42 cellular contexts compared by ENCODE assay signal in the genomic region with DNA sequence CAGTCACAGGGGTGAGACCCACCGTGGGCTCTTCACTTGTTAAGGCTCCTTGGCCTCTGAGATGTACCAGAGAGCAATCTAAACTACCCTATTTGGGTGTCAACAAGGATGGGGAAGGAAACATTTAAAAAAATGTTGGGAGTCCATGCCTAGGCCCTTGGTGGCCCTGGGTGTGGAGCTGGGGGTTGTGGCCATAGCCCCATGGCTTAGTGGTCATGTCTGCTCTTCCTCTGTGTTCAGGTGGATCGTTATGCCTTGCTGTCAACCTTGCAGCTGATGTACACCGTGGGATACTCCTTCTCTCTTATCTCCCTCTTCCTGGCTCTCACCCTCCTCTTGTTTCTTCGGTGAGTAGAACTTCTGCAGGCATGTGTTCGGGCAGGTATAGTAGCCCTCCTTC. TPM values are rescaled to one million over a fixed set of nuclear protein-coding genes. Genes with fewer than 3 reads are reported as not detected.
"Had no signal": no experiment of that assay in that cellular context is flagged by ENCODE, and none has a peak within 500 bp of the region (broad histone marks: within the 10 kb centered on the region; RNA-seq: fewer than 3 reads in every experiment).

No MANE protein-coding gene starts in this region.

- H3K27me3 Mint-ChIP-seq: activated naive CD4-positive, alpha-beta T cell treated with anti-CD3 and anti-CD28 coated beads, Interleukin-2, amount 10 ng/mL, durations not matched to agents 7 days and 5 days; brain had no signal

- H3K4me1 ChIP-seq: adrenal gland, ascending aorta, body of pancreas, breast epithelium had no signal

- H3K36me3 ChIP-seq: adrenal gland, ascending aorta, brain microvascular endothelial cell, breast epithelium, cardiac muscle cell had no signal

- H3K4me3 ChIP-seq: adrenal gland, ascending aorta, body of pancreas, breast epithelium, cardiac muscle cell had no signal

- H3K4me3 Mint-ChIP-seq: activated naive CD4-positive, alpha-beta T cell treated with anti-CD3 and anti-CD28 coated beads for 36 hours; activated naive CD4-positive, alpha-beta T cell treated with anti-CD3 and anti-CD28 coated beads, Interleukin-2, amount 10 ng/mL, durations not matched to agents 7 days and 5 days; activated naive CD4-positive, alpha-beta T cell treated with anti-CD3 and anti-CD28 coated beads, Interleukin-2, amount 50 U/mL, for 24 hours; activated naive CD8-positive, alpha-beta T cell; activated naive CD8-positive, alpha-beta T cell treated with anti-CD3 and anti-CD28 coated beads for 36 hours; activated naive CD8-positive, alpha-beta T cell treated with anti-CD3 and anti-CD28 coated beads, Interleukin-2, amount 10 ng/mL, durations not matched to agents 7 days and 5 days; activated naive CD8-positive, alpha-beta T cell treated with anti-CD3 and anti-CD28 coated beads, Interleukin-2, amount 50 U/mL, for 24 hours; activated T-cell treated with anti-CD3 and anti-CD28 coated beads, Interleukin-2, amount 50 U/mL, for 24 hours; activated T-cell treated with anti-CD3 and anti-CD28 coated beads, Interleukin-2, amount 50 U/mL, for 4 hours; activated T-cell treated with anti-CD3 and anti-CD28 coated beads, Interleukin-2, amount 50 U/mL, for 72 hours; activated T-helper 1 cell treated with anti-CD3 and anti-CD28 coated beads, Interleukin-12 subunit alpha, Interleukin-12 subunit beta, Interleukin-2, Interleukin-4 antibody, amounts not matched to agents 30 ng/mL and 10 ng/mL and 1 ng/mL, durations not matched to agents 14 hours and 24 hours and 36 hours; activated T-helper 17 cell treated with anti-CD3 and anti-CD28 coated beads, Interleukin-2, amount 50 U/mL, for 72 hours; brain; central memory CD8-positive, alpha-beta T cell had no signal

- H3K4me1 Mint-ChIP-seq: activated naive CD4-positive, alpha-beta T cell treated with anti-CD3 and anti-CD28 coated beads, Interleukin-2, amount 10 ng/mL, durations not matched to agents 7 days and 5 days; activated naive CD4-positive, alpha-beta T cell treated with anti-CD3 and anti-CD28 coated beads, Interleukin-2, amount 50 U/mL, for 24 hours; activated naive CD8-positive, alpha-beta T cell treated with anti-CD3 and anti-CD28 coated beads for 36 hours; activated naive CD8-positive, alpha-beta T cell treated with anti-CD3 and anti-CD28 coated beads, Interleukin-2, amount 10 ng/mL, durations not matched to agents 7 days and 5 days; activated naive CD8-positive, alpha-beta T cell treated with anti-CD3 and anti-CD28 coated beads, Interleukin-2, amount 50 U/mL, for 24 hours; activated T-helper 17 cell treated with anti-CD3 and anti-CD28 coated beads, Interleukin-2, amount 50 U/mL, for 72 hours; brain; central memory CD8-positive, alpha-beta T cell had no signal

- H3K27me3 ChIP-seq: adrenal gland, ascending aorta, body of pancreas, brain microvascular endothelial cell, breast epithelium, cardiac muscle cell had no signal

- H3K9me3 Mint-ChIP-seq: activated naive CD8-positive, alpha-beta T cell treated with anti-CD3 and anti-CD28 coated beads, Interleukin-2, amount 10 ng/mL, durations not matched to agents 7 days and 5 days; activated T-helper 17 cell treated with anti-CD3 and anti-CD28 coated beads, Interleukin-2, amount 50 U/mL, for 72 hours; central memory CD8-positive, alpha-beta T cell had no signal

- H3K27ac ChIP-seq: adrenal gland, ascending aorta, body of pancreas, brain microvascular endothelial cell, breast epithelium, cardiac muscle cell had no signal

- DNase-seq: activated effector memory CD4-positive, alpha-beta T cell treated with anti-CD3 and anti-CD28 coated beads, Interleukin-2, amount 50 U/mL, for 16 hours; activated gamma-delta T cell; activated gamma-delta T cell treated with Interleukin-2 at 50 U/mL for 16 hours; activated naive CD4-positive, alpha-beta T cell; activated naive CD4-positive, alpha-beta T cell treated with anti-CD3 and anti-CD28 coated beads for 36 hours; activated naive CD4-positive, alpha-beta T cell treated with anti-CD3 and anti-CD28 coated beads, Interleukin-2, amount 10 ng/mL, durations not matched to agents 7 days and 5 days; activated naive CD4-positive, alpha-beta T cell treated with anti-CD3 and anti-CD28 coated beads, Interleukin-2, amount 50 U/mL, for 16 hours; activated naive CD4-positive, alpha-beta T cell treated with Interleukin-2 at 50 U/mL for 16 hours; activated naive CD8-positive, alpha-beta T cell treated with anti-CD3 and anti-CD28 coated beads for 36 hours; activated naive CD8-positive, alpha-beta T cell treated with anti-CD3 and anti-CD28 coated beads, Interleukin-2, amount 10 ng/mL, durations not matched to agents 7 days and 5 days; activated naive CD8-positive, alpha-beta T cell treated with anti-CD3 and anti-CD28 coated beads, Interleukin-2, amount 50 U/mL, for 24 hours; activated T-cell treated with anti-CD3 and anti-CD28 coated beads for 4 hours; activated T-cell treated with anti-CD3 and anti-CD28 coated beads, Interleukin-2, amount 50 U/mL, for 1 hour; activated T-cell treated with anti-CD3 and anti-CD28 coated beads, Interleukin-2, amount 50 U/mL, for 24 hours; activated T-cell treated with anti-CD3 and anti-CD28 coated beads, Interleukin-2, amount 50 U/mL, for 4 hours; activated T-cell treated with anti-CD3 and anti-CD28 coated beads, Interleukin-2, amount 50 U/mL, for 48 hours; activated T-cell treated with anti-CD3 and anti-CD28 coated beads, Interleukin-2, amount 50 U/mL, for 72 hours; adrenal gland; amniotic stem cell; amygdala; anterior cingulate cortex; aorta; body of pancreas; brain microvascular endothelial cell; central memory CD4-positive, alpha-beta T cell; cerebellar nuclear complex had no signal

- H3K27ac Mint-ChIP-seq: activated naive CD4-positive, alpha-beta T cell treated with anti-CD3 and anti-CD28 coated beads for 36 hours; activated naive CD4-positive, alpha-beta T cell treated with anti-CD3 and anti-CD28 coated beads, Interleukin-2, amount 10 ng/mL, durations not matched to agents 7 days and 5 days; activated naive CD4-positive, alpha-beta T cell treated with anti-CD3 and anti-CD28 coated beads, Interleukin-2, amount 50 U/mL, for 24 hours; activated naive CD4-positive, alpha-beta T cell treated with anti-CD3 and anti-CD28 coated beads, Interleukin-2, amount 50 U/mL, for 72 hours; activated naive CD8-positive, alpha-beta T cell; activated naive CD8-positive, alpha-beta T cell treated with anti-CD3 and anti-CD28 coated beads for 36 hours; activated naive CD8-positive, alpha-beta T cell treated with anti-CD3 and anti-CD28 coated beads, Interleukin-2, amount 10 ng/mL, durations not matched to agents 7 days and 5 days; activated naive CD8-positive, alpha-beta T cell treated with anti-CD3 and anti-CD28 coated beads, Interleukin-2, amount 50 U/mL, for 24 hours; activated T-cell treated with anti-CD3 and anti-CD28 coated beads, Interleukin-2, amount 50 U/mL, for 24 hours; activated T-cell treated with anti-CD3 and anti-CD28 coated beads, Interleukin-2, amount 50 U/mL, for 72 hours; activated T-helper 1 cell treated with anti-CD3 and anti-CD28 coated beads, Interleukin-12 subunit alpha, Interleukin-12 subunit beta, Interleukin-2, Interleukin-4 antibody, amounts not matched to agents 30 ng/mL and 10 ng/mL and 1 ng/mL, durations not matched to agents 14 hours and 24 hours and 36 hours; activated T-helper 17 cell treated with anti-CD3 and anti-CD28 coated beads, Interleukin-2, amount 50 U/mL, for 72 hours; activated T-helper 2 cell treated with anti-CD3 and anti-CD28 coated beads, Interferon-gamma antibody, Interleukin-2, Interleukin-4, amounts not matched to agents 10 μg/mL and 5 μg/mL and 100 μg/mL, durations not matched to agents 14 hours and 24 hours and 36 hours; brain had no signal

- H3K36me3 Mint-ChIP-seq: activated naive CD4-positive, alpha-beta T cell treated with anti-CD3 and anti-CD28 coated beads, Interleukin-2, amount 10 ng/mL, durations not matched to agents 7 days and 5 days; activated naive CD4-positive, alpha-beta T cell treated with anti-CD3 and anti-CD28 coated beads, Interleukin-2, amount 50 U/mL, for 24 hours; activated naive CD8-positive, alpha-beta T cell; activated naive CD8-positive, alpha-beta T cell treated with anti-CD3 and anti-CD28 coated beads for 36 hours; activated naive CD8-positive, alpha-beta T cell treated with anti-CD3 and anti-CD28 coated beads, Interleukin-2, amount 10 ng/mL, durations not matched to agents 7 days and 5 days; brain had no signal

- H3K9me3 ChIP-seq: ascending aorta had no signal

RNA-seq across cellular contexts. Expression of gene GLP2R, which starts 28.5 kb away (rescaled TPM):
- total RNA-seq: activated naive CD4-positive, alpha-beta T cell treated with anti-CD3 and anti-CD28 coated beads for 36 hours; activated naive CD4-positive, alpha-beta T cell treated with anti-CD3 and anti-CD28 coated beads, Interleukin-2, amount 50 U/mL, for 72 hours; activated naive CD8-positive, alpha-beta T cell treated with anti-CD3 and anti-CD28 coated beads for 36 hours; activated naive CD8-positive, alpha-beta T cell treated with anti-CD3 and anti-CD28 coated beads, Interleukin-2, amount 10 ng/mL, durations not matched to agents 7 days and 5 days; activated T-cell treated with anti-CD3 and anti-CD28 coated beads, Interleukin-2, amount 50 U/mL, for 4 hours; activated T-cell treated with anti-CD3 and anti-CD28 coated beads, Interleukin-2, amount 50 U/mL, for 72 hours; activated T-helper 1 cell treated with anti-CD3 and anti-CD28 coated beads, Interleukin-12 subunit alpha, Interleukin-12 subunit beta, Interleukin-2, Interleukin-4 antibody, amounts not matched to agents 30 ng/mL and 10 ng/mL and 1 ng/mL, durations not matched to agents 14 hours and 24 hours and 36 hours; activated T-helper 17 cell treated with anti-CD3 and anti-CD28 coated beads, Interleukin-2, amount 50 U/mL, for 72 hours; activated T-helper 2 cell treated with anti-CD3 and anti-CD28 coated beads, Interferon-gamma antibody, Interleukin-2, Interleukin-4, amounts not matched to agents 10 μg/mL and 5 μg/mL and 100 μg/mL, durations not matched to agents 14 hours and 24 hours and 36 hours; ascending aorta; cardiac muscle cell had no signal

RNA-seq across cellular contexts. Expression of gene GSG1L2, which starts 32.4 kb away (rescaled TPM):
- total RNA-seq: activated naive CD4-positive, alpha-beta T cell treated with anti-CD3 and anti-CD28 coated beads for 36 hours; activated naive CD4-positive, alpha-beta T cell treated with anti-CD3 and anti-CD28 coated beads, Interleukin-2, amount 50 U/mL, for 72 hours; activated naive CD8-positive, alpha-beta T cell treated with anti-CD3 and anti-CD28 coated beads for 36 hours; activated naive CD8-positive, alpha-beta T cell treated with anti-CD3 and anti-CD28 coated beads, Interleukin-2, amount 10 ng/mL, durations not matched to agents 7 days and 5 days; activated T-cell treated with anti-CD3 and anti-CD28 coated beads, Interleukin-2, amount 50 U/mL, for 4 hours; activated T-cell treated with anti-CD3 and anti-CD28 coated beads, Interleukin-2, amount 50 U/mL, for 72 hours; activated T-helper 1 cell treated with anti-CD3 and anti-CD28 coated beads, Interleukin-12 subunit alpha, Interleukin-12 subunit beta, Interleukin-2, Interleukin-4 antibody, amounts not matched to agents 30 ng/mL and 10 ng/mL and 1 ng/mL, durations not matched to agents 14 hours and 24 hours and 36 hours; activated T-helper 17 cell treated with anti-CD3 and anti-CD28 coated beads, Interleukin-2, amount 50 U/mL, for 72 hours; activated T-helper 2 cell treated with anti-CD3 and anti-CD28 coated beads, Interferon-gamma antibody, Interleukin-2, Interleukin-4, amounts not matched to agents 10 μg/mL and 5 μg/mL and 100 μg/mL, durations not matched to agents 14 hours and 24 hours and 36 hours; adrenal gland; aorta; ascending aorta; astrocyte; body of pancreas; breast epithelium; bronchial epithelial cell; cardiac muscle cell; cardiac septum; cerebellum; chondrocyte had no signal

RNA-seq across cellular contexts. Expression of gene RCVRN, which starts 50.8 kb away (rescaled TPM):
- total RNA-seq: activated naive CD4-positive, alpha-beta T cell treated with anti-CD3 and anti-CD28 coated beads for 36 hours; activated naive CD4-positive, alpha-beta T cell treated with anti-CD3 and anti-CD28 coated beads, Interleukin-2, amount 50 U/mL, for 72 hours; activated naive CD8-positive, alpha-beta T cell treated with anti-CD3 and anti-CD28 coated beads for 36 hours; activated naive CD8-positive, alpha-beta T cell treated with anti-CD3 and anti-CD28 coated beads, Interleukin-2, amount 10 ng/mL, durations not matched to agents 7 days and 5 days; activated T-cell treated with anti-CD3 and anti-CD28 coated beads, Interleukin-2, amount 50 U/mL, for 4 hours; activated T-cell treated with anti-CD3 and anti-CD28 coated beads, Interleukin-2, amount 50 U/mL, for 72 hours; activated T-helper 1 cell treated with anti-CD3 and anti-CD28 coated beads, Interleukin-12 subunit alpha, Interleukin-12 subunit beta, Interleukin-2, Interleukin-4 antibody, amounts not matched to agents 30 ng/mL and 10 ng/mL and 1 ng/mL, durations not matched to agents 14 hours and 24 hours and 36 hours; activated T-helper 17 cell treated with anti-CD3 and anti-CD28 coated beads, Interleukin-2, amount 50 U/mL, for 72 hours; activated T-helper 2 cell treated with anti-CD3 and anti-CD28 coated beads, Interferon-gamma antibody, Interleukin-2, Interleukin-4, amounts not matched to agents 10 μg/mL and 5 μg/mL and 100 μg/mL, durations not matched to agents 14 hours and 24 hours and 36 hours; ascending aorta; astrocyte; body of pancreas; bronchial epithelial cell; chondrocyte had no signal
